24 cellular contexts compared by ENCODE assay signal in the genomic region with DNA sequence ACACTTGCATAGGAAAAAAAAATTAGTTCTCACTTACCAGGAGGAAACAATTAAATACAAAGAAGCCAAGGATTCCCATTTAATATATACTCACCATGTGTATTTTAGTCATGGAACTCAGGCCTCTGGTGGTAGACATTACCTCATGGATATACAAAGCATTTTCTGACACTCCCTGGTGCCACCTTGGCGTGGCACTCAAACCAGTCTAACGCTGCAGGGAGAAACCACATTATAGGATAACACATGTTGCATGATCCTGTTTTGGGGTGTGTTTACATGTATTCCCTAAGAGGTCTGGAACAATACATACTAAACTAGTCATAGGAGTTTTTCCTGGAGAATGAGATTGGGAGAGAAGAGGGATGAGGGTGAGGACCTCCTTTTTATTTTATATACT. TPM values are rescaled to one million over a fixed set of nuclear protein-coding genes. Genes with fewer than 3 reads are reported as not detected.
DNase-seq lines count a peak whose midpoint lies in the region; ATAC-seq, FAIRE-seq and TF ChIP-seq lines count a peak whose summit lies in the region.
"Had no signal": no experiment of that assay in that cellular context is flagged by ENCODE, and none has a peak within 500 bp of the region (broad histone marks: within the 10 kb centered on the region; RNA-seq: fewer than 3 reads in every experiment).

No MANE protein-coding gene starts in this region.

- H3K9me3 ChIP-seq in breast epithelium = no peaks in the 10 kb centered on the region
- no peaks in the 10 kb centered on the region for H3K9me3 ChIP-seq in T-helper 17 cell (ENCODE audit: control insufficient read depth, low read length, poor library complexity, severe bottlenecking)
- no peaks in the 10 kb centered on the region for H3K9me3 ChIP-seq in sigmoid colon
- H3K9me3 ChIP-seq: BE2C, HAP-1, SK-N-SH had no signal

- H3K27ac ChIP-seq in breast epithelium (no peak overlapping the region), sigmoid colon (no peak overlapping the region)

- no peak for TF ChIP-seq EP300 in sigmoid colon (IDR thresholded peaks at IDR 0.05)

- no peak overlapping the region for H3K4me3 ChIP-seq in breast epithelium
- no peak overlapping the region for H3K4me3 ChIP-seq in bronchial epithelial cell (ENCODE audit: low read depth, low read length)
- no peak overlapping the region for H3K4me3 ChIP-seq in sigmoid colon
- H3K4me3 ChIP-seq: HAP-1 had no signal

- no TSS peak for BruUV-seq in MCF 10A (replicated peaks; lab: Mats Ljungman, UMichigan)

- no peak for ATAC-seq in T-helper 17 cell
- ATAC-seq in activated naive CD8-positive, alpha-beta T cell treated with anti-CD3 and anti-CD28 coated beads, Interleukin-2, amount 50 U/mL, for 24 hours = no peak

- H3K36me3 Mint-ChIP-seq in MCF 10A (ENCODE audit: insufficient read depth, unreplicated experiment) = peaks cover 16% of the 10 kb centered on the region
- H3K36me3 Mint-ChIP-seq in nephron progenitor cell (ENCODE audit: low read depth) = no peaks in the 10 kb centered on the region
- peaks cover 2% of the 10 kb centered on the region for H3K36me3 Mint-ChIP-seq in T-helper 17 cell (ENCODE audit: low read depth)
- peaks cover 3% of the 10 kb centered on the region for H3K36me3 Mint-ChIP-seq in activated naive CD8-positive, alpha-beta T cell treated with anti-CD3 and anti-CD28 coated beads, Interleukin-2, amount 50 U/mL, for 24 hours (ENCODE audit: low read depth)
- H3K36me3 Mint-ChIP-seq: CD4-positive, alpha-beta memory T cell had no signal

- CTCF ChIA-PET in MCF 10A (lab: Yijun Ruan, JAX) = interaction anchor here (0.6 kb wide), 1 partner anchor 82 kb away, joined by 7 read pairs; no protein-coding TSS in a partner anchor

- H3K4me3 Mint-ChIP-seq in MCF 10A (ENCODE audit: unreplicated experiment) = no peak overlapping the region
- no peak overlapping the region for H3K4me3 Mint-ChIP-seq in nephron progenitor cell
- no peak overlapping the region for H3K4me3 Mint-ChIP-seq in T-helper 17 cell
- no peak overlapping the region for H3K4me3 Mint-ChIP-seq in activated naive CD8-positive, alpha-beta T cell treated with anti-CD3 and anti-CD28 coated beads, Interleukin-2, amount 50 U/mL, for 24 hours
- H3K4me3 Mint-ChIP-seq: CD4-positive, alpha-beta memory T cell had no signal

- 66 to 85% methylated on average over 2 of the region's 2 CpGs for WGBS in sigmoid colon, 2 donors

- DNase-seq in MCF 10A (ENCODE audit: unreplicated experiment) (no peak), breast epithelium (ENCODE audit: low spot score in 2 of 2) (no peak), bronchial epithelial cell (ENCODE audit: low read depth) (peak; percentile 56), nephron progenitor cell (no peak), T-helper 17 cell (no peak), posterior vena cava (ENCODE audit: low spot score) (no peak), sigmoid colon (no peak)
- DNase-seq in activated naive CD8-positive, alpha-beta T cell treated with anti-CD3 and anti-CD28 coated beads, Interleukin-2, amount 50 U/mL, for 24 hours = no peak
- DNase-seq: BE2C, DND-41, Karpas-422, MM.1S, NCI-H1092, NCI-H146, NCI-H2029 treated with DMSO at 0.1 percent for 48 hours, NCI-H510A, NCI-H82, OCI-M1, SHP77 treated with DMSO at 0.1 percent for 48 hours, SK-N-SH had no signal

- no peak for FAIRE-seq in bronchial epithelial cell (lab: Jason Lieb, UNC)
- FAIRE-seq: HTR-8/SVneo had no signal

- TF ChIP-seq CTCF in MCF 10A (IDR thresholded peaks at IDR 0.05; ENCODE audit: unreplicated experiment) = no peak
- no peak for TF ChIP-seq CTCF in breast epithelium (IDR thresholded peaks at IDR 0.05)
- no peak for TF ChIP-seq CTCF in bronchial epithelial cell (IDR thresholded peaks at IDR 0.05; ENCODE audit: insufficient read depth, low read length, severe bottlenecking)
- TF ChIP-seq CTCF in nephron progenitor cell (IDR thresholded peaks at IDR 0.05) = no peak
- TF ChIP-seq CTCF in sigmoid colon (IDR thresholded peaks at IDR 0.05) = no peak

- POLR2A ChIA-PET in MCF 10A (lab: Yijun Ruan, JAX) = interaction anchor here (0.6 to 2.1 kb wide), 2 partner anchors 9 to 183 kb away, joined by 3 to 15 read pairs; partner anchors contain the start of gene NDUFAF1

- TF ChIP-seq POLR2A in breast epithelium (IDR thresholded peaks at IDR 0.05) = no peak
- no peak for TF ChIP-seq POLR2A in sigmoid colon (IDR thresholded peaks at IDR 0.05)

- intact Hi-C loops in MCF 10A (cut with micrococcal nuclease) (no loop called here), breast epithelium (cut with DNase I; ENCODE audit: low total_unique reads) (no loop called here), posterior vena cava (cut with DNase I) (no loop called here), sigmoid colon (cut with DNase I) (loop anchor here (10.0 kb wide), 1 partner anchor 76 kb away; the partner anchor contains the start of genes NUSAP1 and OIP5)

- H3K4me1 ChIP-seq in breast epithelium (no peaks in the 10 kb centered on the region), sigmoid colon (peaks cover 0 to 7% (median 6%) of the 10 kb centered on the region in 4 donors)
- H3K4me1 ChIP-seq: HAP-1 had no signal

- H3K36me3 ChIP-seq in breast epithelium = no peaks in the 10 kb centered on the region
- no peaks in the 10 kb centered on the region for H3K36me3 ChIP-seq in bronchial epithelial cell (ENCODE audit: control insufficient read depth, insufficient read depth, low read length)
- H3K36me3 ChIP-seq in sigmoid colon = no peaks in the 10 kb centered on the region
- H3K36me3 ChIP-seq: BE2C, HAP-1 had no signal

- H3K4me1 Mint-ChIP-seq in MCF 10A (ENCODE audit: insufficient read depth, unreplicated experiment) = peaks cover 11% of the 10 kb centered on the region
- H3K4me1 Mint-ChIP-seq in nephron progenitor cell = peaks cover 6% of the 10 kb centered on the region
- H3K4me1 Mint-ChIP-seq in T-helper 17 cell = peaks cover 6% of the 10 kb centered on the region
- H3K4me1 Mint-ChIP-seq in activated naive CD8-positive, alpha-beta T cell treated with anti-CD3 and anti-CD28 coated beads, Interleukin-2, amount 50 U/mL, for 24 hours = peaks cover 15% of the 10 kb centered on the region

- H3K27me3 ChIP-seq in breast epithelium (no peaks in the 10 kb centered on the region), bronchial epithelial cell (ENCODE audit: control insufficient read depth, insufficient read depth, low read length) (no peaks in the 10 kb centered on the region), sigmoid colon (no peaks in the 10 kb centered on the region)
- H3K27me3 ChIP-seq: BE2C had no signal

- H3K27me3 Mint-ChIP-seq in MCF 10A (ENCODE audit: insufficient read depth, unreplicated experiment) (no peaks in the 10 kb centered on the region), nephron progenitor cell (ENCODE audit: low read depth, poor library complexity) (no peaks in the 10 kb centered on the region), T-helper 17 cell (no peaks in the 10 kb centered on the region)
- no peaks in the 10 kb centered on the region for H3K27me3 Mint-ChIP-seq in activated naive CD8-positive, alpha-beta T cell treated with anti-CD3 and anti-CD28 coated beads, Interleukin-2, amount 50 U/mL, for 24 hours
- H3K27me3 Mint-ChIP-seq: CD4-positive, alpha-beta memory T cell; IgD-negative memory B cell had no signal

- H3K9me3 Mint-ChIP-seq in MCF 10A (ENCODE audit: unreplicated experiment) (no peaks in the 10 kb centered on the region), nephron progenitor cell (no peaks in the 10 kb centered on the region)
- H3K9me3 Mint-ChIP-seq in activated naive CD8-positive, alpha-beta T cell treated with anti-CD3 and anti-CD28 coated beads, Interleukin-2, amount 50 U/mL, for 24 hours = no peaks in the 10 kb centered on the region
- H3K9me3 Mint-ChIP-seq: CD4-positive, alpha-beta memory T cell; IgD-negative memory B cell had no signal

- H3K27ac Mint-ChIP-seq in MCF 10A (ENCODE audit: low read depth, unreplicated experiment) (peak overlapping the region; percentile 24), nephron progenitor cell (peak overlapping the region; percentile 15), T-helper 17 cell (no peak overlapping the region)
- H3K27ac Mint-ChIP-seq in activated naive CD8-positive, alpha-beta T cell treated with anti-CD3 and anti-CD28 coated beads, Interleukin-2, amount 50 U/mL, for 24 hours = no peak overlapping the region
- H3K27ac Mint-ChIP-seq: CD4-positive, alpha-beta memory T cell; IgD-negative memory B cell had no signal

RNA-seq across cellular contexts. Expression of gene RTF1, which starts 5.9 kb away (rescaled TPM):
- 30.2 and 30.6 TPM in 2 replicates for total RNA-seq in MCF 10A (2022)
- 10 to 100 TPM; 33.1 to 49.0 (median 34.2) TPM for total RNA-seq in breast epithelium
- 7.6 and 13.8 TPM in 2 replicates for total RNA-seq in bronchial epithelial cell
- total RNA-seq in T-helper 17 cell = 10 to 100 TPM; 42.0 TPM
- total RNA-seq in posterior vena cava = 10 to 100 TPM; 22.9 to 25.6 TPM
- 10 to 100 TPM; 30.5 to 35.7 (median 32.2) TPM for total RNA-seq in sigmoid colon
- polyA plus RNA-seq in sigmoid colon = 10 to 100 TPM; 18.6 to 20.4 (median 19.0) TPM

RNA-seq across cellular contexts. Expression of gene NDUFAF1, which starts 8.7 kb away (rescaled TPM):
- total RNA-seq in MCF 10A (2022) (14.9 and 18.2 TPM in 2 replicates), breast epithelium (10 to 100 TPM in 2 of 3 donors, 1 to 10 TPM in 1; 6.9 to 19.9 (median 14.7) TPM), bronchial epithelial cell (23.8 and 28.2 TPM in 2 replicates), T-helper 17 cell (1 to 10 TPM; 3.4 to 3.8 TPM), posterior vena cava (10 to 100 TPM; 10.5 to 13.8 TPM), sigmoid colon (10 to 100 TPM; 13.9 to 17.1 (median 15.4) TPM)
- 10 to 100 TPM; 16.2 to 20.8 (median 16.7) TPM for polyA plus RNA-seq in sigmoid colon

Comparison
In these comparisons a context has a peak if more than half of its experiments do, and no peak if none do; other contexts are left out.
1. H3K27ac Mint-ChIP-seq: peak in MCF 10A (single experiment) and nephron progenitor cell (single experiment); none in T-helper 17 cell (single experiment) and activated naive CD8-positive, alpha-beta T cell treated with anti-CD3 and anti-CD28 coated beads, Interleukin-2, amount 50 U/mL, for 24 hours (single experiment).